18 cellular contexts compared by ENCODE assay signal in genomic region chr13:110924639-110924934, GRCh38. TPM values are rescaled to one million over a fixed set of nuclear protein-coding genes. Genes with fewer than 3 reads are reported as not detected.
A peak's percentile ranks its signal among the peaks of the same experiment; 100 is the strongest.
DNase-seq lines count a peak whose midpoint lies in the region; ATAC-seq and TF ChIP-seq lines count a peak whose summit lies in the region.
"Had no signal": no experiment of that assay in that cellular context is flagged by ENCODE, and none has a peak within 500 bp of the region (broad histone marks: within the 10 kb centered on the region; RNA-seq: fewer than 3 reads in every experiment).

No MANE protein-coding gene starts in this region.

- no peak for DNase-seq in Right ventricle myocardium inferior (ENCODE audit: missing footprints)
- no peak for DNase-seq in right atrium auricular region (ENCODE audit: low spot score)
- no peak for DNase-seq in cardiac muscle cell (ENCODE audit: low read depth in 1 of 2, low spot score in 1 of 2)
- no peak for DNase-seq in neuronal stem cell (ENCODE audit: low spot score)
- no peak for DNase-seq in suprapubic skin (ENCODE audit: low spot score in 2 of 2)
- no peak for DNase-seq in endodermal cell
- no peak for DNase-seq in uterus
- DNase-seq: 8988T, MM.1S, NCI-H1048, NCI-H1417 treated with DMSO at 0.1 percent for 48 hours, NCI-H187, NCI-H2107, NCI-H446 treated with DMSO at 0.1 percent for 48 hours, NCI-H526 treated with DMSO at 0.1 percent for 48 hours had no signal

- H3K9ac ChIP-seq in neuronal stem cell (ENCODE audit: low read depth, low read length, poor library complexity) (no peak overlapping the region), endodermal cell (ENCODE audit: extremely low read depth, low read length, poor library complexity, severe bottlenecking) (no peak overlapping the region)
- H3K9ac ChIP-seq: BLaER1 treated with 17β-estradiol and CSF1 and Interleukin-3, amounts not matched to agents 10 nM and 100 nM had no signal

- no peak overlapping the region for H2BK12ac ChIP-seq in neuronal stem cell (ENCODE audit: low read length)

- H3K27me3 ChIP-seq in right atrium auricular region (no peaks in the 10 kb centered on the region), cardiac muscle cell (no peaks in the 10 kb centered on the region), neuronal stem cell (ENCODE audit: control insufficient read depth in 3 of 3, insufficient read depth in 3 of 3, low read depth in 1 of 3, low read length in 3 of 3) (peaks cover 0 to 4% (median 0%) of the 10 kb centered on the region in 3 experiments), suprapubic skin (peaks cover 20% of the 10 kb centered on the region), endodermal cell (ENCODE audit: control insufficient read depth, insufficient read depth, low read length, poor library complexity, severe bottlenecking) (peaks cover 11% of the 10 kb centered on the region), uterus (no peaks in the 10 kb centered on the region)
- H3K27me3 ChIP-seq: BLaER1 treated with 17β-estradiol and CSF1 and Interleukin-3, amounts not matched to agents 10 nM and 100 nM had no signal

- no peak overlapping the region for H2BK15ac ChIP-seq in neuronal stem cell (ENCODE audit: low read length)

- H3K27me3 Mint-ChIP-seq in stimulated activated memory B cell treated with anti-CD40 and anti-IgM and Interleukin-4, amounts not matched to agents 10 μg/mL and 1 μg/mL and 100 μg/mL, for 72 hours = no peaks in the 10 kb centered on the region
- H3K27me3 Mint-ChIP-seq in endodermal cell (ENCODE audit: insufficient read depth) = no peaks in the 10 kb centered on the region

- TF ChIP-seq POLR2A in suprapubic skin (IDR thresholded peaks at IDR 0.05) (no peak), uterus (IDR thresholded peaks at IDR 0.05) (no peak)

- H3K23ac ChIP-seq in neuronal stem cell (ENCODE audit: low read depth, low read length, poor library complexity) = no peak overlapping the region

- H3K14ac ChIP-seq in neuronal stem cell (ENCODE audit: low read length) = no peak overlapping the region

- H2BK120ac ChIP-seq in neuronal stem cell (ENCODE audit: low read depth, low read length) = no peak overlapping the region

- no peaks in the 10 kb centered on the region for H3K36me3 Mint-ChIP-seq in stimulated activated memory B cell treated with anti-CD40 and anti-IgM and Interleukin-4, amounts not matched to agents 10 μg/mL and 1 μg/mL and 100 μg/mL, for 72 hours
- H3K36me3 Mint-ChIP-seq in endodermal cell (ENCODE audit: low read depth) = no peaks in the 10 kb centered on the region
- H3K36me3 Mint-ChIP-seq: CD4-positive, alpha-beta memory T cell had no signal

- no peak overlapping the region for H2AFZ ChIP-seq in neuronal stem cell (ENCODE audit: low read length)

- peaks cover 53% of the 10 kb centered on the region for H3K4me1 Mint-ChIP-seq in stimulated activated memory B cell treated with anti-CD40 and anti-IgM and Interleukin-4, amounts not matched to agents 10 μg/mL and 1 μg/mL and 100 μg/mL, for 72 hours
- peaks cover 6% of the 10 kb centered on the region for H3K4me1 Mint-ChIP-seq in endodermal cell

- H3K4ac ChIP-seq in neuronal stem cell (ENCODE audit: low read length) = no peak overlapping the region

- H3K4me3 ChIP-seq in right atrium auricular region (no peak overlapping the region), cardiac muscle cell (no peak overlapping the region), neuronal stem cell (ENCODE audit: low read length in 2 of 2) (no peak overlapping the region), suprapubic skin (no peak overlapping the region), endodermal cell (ENCODE audit: low read length) (no peak overlapping the region), uterus (no peak overlapping the region)
- H3K4me3 ChIP-seq: BLaER1 treated with 17β-estradiol and CSF1 and Interleukin-3, amounts not matched to agents 10 nM and 100 nM had no signal

- WGBS in neuronal stem cell (ENCODE audit: extremely low coverage in 2 of 2, insufficient read length in 2 of 2, insufficient replicate concordance in 1 of 2), 2 donors = no CpG with 5 or more reads among the region's 4 CpGs
- WGBS in suprapubic skin = 75% methylated on average over 4 of the region's 4 CpGs
- 88 to 90% methylated on average over 3 to 4 of the region's 4 CpGs for WGBS in endodermal cell (ENCODE audit: insufficient coverage in 1 of 2, insufficient read length in 1 of 2), 2 experiments

- ATAC-seq in Right ventricle myocardium inferior = peak; percentile 58
- ATAC-seq in stimulated activated memory B cell treated with anti-CD40 and anti-IgM and Interleukin-4, amounts not matched to agents 10 μg/mL and 1 μg/mL and 100 μg/mL, for 72 hours = no peak

- H3K9me3 ChIP-seq in right atrium auricular region = no peaks in the 10 kb centered on the region
- H3K9me3 ChIP-seq in cardiac muscle cell (ENCODE audit: low read depth) = no peaks in the 10 kb centered on the region
- peaks cover 0 to 3% of the 10 kb centered on the region in 2 donors for H3K9me3 ChIP-seq in neuronal stem cell (replicated peaks in 1 of 2; ENCODE audit: control insufficient read depth in 2 of 2, insufficient read depth in 1 of 2, low read depth in 1 of 2, low read length in 2 of 2)
- H3K9me3 ChIP-seq in suprapubic skin = no peaks in the 10 kb centered on the region
- H3K9me3 ChIP-seq in endodermal cell (ENCODE audit: control insufficient read depth, low read length) = no peaks in the 10 kb centered on the region
- H3K9me3 ChIP-seq in uterus = no peaks in the 10 kb centered on the region

- TF ChIP-seq CTCF in right atrium auricular region (IDR thresholded peaks at IDR 0.05) (no peak), cardiac muscle cell (IDR thresholded peaks at IDR 0.05; ENCODE audit: low read depth, low read length) (no peak), suprapubic skin (IDR thresholded peaks at IDR 0.05) (no peak), endodermal cell (conservative IDR thresholded peaks at IDR 0.05) (no peak), uterus (IDR thresholded peaks at IDR 0.05) (no peak)

- no peak overlapping the region for H3K4me2 ChIP-seq in neuronal stem cell (ENCODE audit: insufficient read depth, low read length, poor library complexity, severe bottlenecking)
- H3K4me2 ChIP-seq: BLaER1 treated with 17β-estradiol and CSF1 and Interleukin-3, amounts not matched to agents 10 nM and 100 nM had no signal

- no peak overlapping the region for H4K91ac ChIP-seq in neuronal stem cell (ENCODE audit: low read depth, low read length, poor library complexity)

- peak overlapping the region; percentile 3 for H3K18ac ChIP-seq in neuronal stem cell (ENCODE audit: low read length)

- no peak overlapping the region for H2BK5ac ChIP-seq in neuronal stem cell (ENCODE audit: low read length)

- no peak overlapping the region for H2AK5ac ChIP-seq in neuronal stem cell (ENCODE audit: low read depth, low read length)

- no peak overlapping the region for H3K4me3 Mint-ChIP-seq in stimulated activated memory B cell treated with anti-CD40 and anti-IgM and Interleukin-4, amounts not matched to agents 10 μg/mL and 1 μg/mL and 100 μg/mL, for 72 hours
- no peak overlapping the region for H3K4me3 Mint-ChIP-seq in endodermal cell
- H3K4me3 Mint-ChIP-seq: CD4-positive, alpha-beta memory T cell had no signal

- intact Hi-C loops in Right ventricle myocardium inferior (cut with DNase I) (no loop called here), uterus (cut with DNase I; ENCODE audit: low total_unique reads) (no loop called here)

- no peaks in the 10 kb centered on the region for H3K36me3 ChIP-seq in right atrium auricular region
- no peaks in the 10 kb centered on the region for H3K36me3 ChIP-seq in cardiac muscle cell
- H3K36me3 ChIP-seq in neuronal stem cell (replicated peaks in 1 of 2; ENCODE audit: control insufficient read depth in 2 of 2, insufficient read depth in 2 of 2, low read length in 2 of 2) = no peaks in the 10 kb centered on the region
- H3K36me3 ChIP-seq in suprapubic skin = no peaks in the 10 kb centered on the region
- H3K36me3 ChIP-seq in endodermal cell (ENCODE audit: control insufficient read depth, insufficient read depth, low read length) = no peaks in the 10 kb centered on the region
- no peaks in the 10 kb centered on the region for H3K36me3 ChIP-seq in uterus
- H3K36me3 ChIP-seq: BLaER1 treated with 17β-estradiol and CSF1 and Interleukin-3, amounts not matched to agents 10 nM and 100 nM had no signal

- H3K27ac Mint-ChIP-seq in stimulated activated memory B cell treated with anti-CD40 and anti-IgM and Interleukin-4, amounts not matched to agents 10 μg/mL and 1 μg/mL and 100 μg/mL, for 72 hours = peak overlapping the region; percentile 10
- H3K27ac Mint-ChIP-seq in endodermal cell = no peak overlapping the region
- H3K27ac Mint-ChIP-seq: CD4-positive, alpha-beta memory T cell had no signal

- no peaks in the 10 kb centered on the region for H3K9me3 Mint-ChIP-seq in stimulated activated memory B cell treated with anti-CD40 and anti-IgM and Interleukin-4, amounts not matched to agents 10 μg/mL and 1 μg/mL and 100 μg/mL, for 72 hours
- H3K9me3 Mint-ChIP-seq in endodermal cell = no peaks in the 10 kb centered on the region
- H3K9me3 Mint-ChIP-seq: CD4-positive, alpha-beta memory T cell had no signal

- no peak for TF ChIP-seq EP300 in suprapubic skin (IDR thresholded peaks at IDR 0.05)

- H3K27ac ChIP-seq in right atrium auricular region (peak overlapping the region in 1 of 2 donors; percentile 32), cardiac muscle cell (peak overlapping the region; percentile 82), neuronal stem cell (replicated peaks; ENCODE audit: low read length) (no peak overlapping the region), suprapubic skin (no peak overlapping the region), endodermal cell (ENCODE audit: low read depth, low read length) (no peak overlapping the region), uterus (no peak overlapping the region)
- H3K27ac ChIP-seq: BLaER1 treated with 17β-estradiol and CSF1 and Interleukin-3, amounts not matched to agents 10 nM and 100 nM had no signal

- H4K8ac ChIP-seq in neuronal stem cell (ENCODE audit: low read depth, low read length) = no peak overlapping the region

- H3K4me1 ChIP-seq in right atrium auricular region = no peaks in the 10 kb centered on the region
- peaks cover 13% of the 10 kb centered on the region for H3K4me1 ChIP-seq in cardiac muscle cell (ENCODE audit: low read depth)
- no peaks in the 10 kb centered on the region for H3K4me1 ChIP-seq in neuronal stem cell (ENCODE audit: control insufficient read depth in 2 of 2, insufficient read depth in 1 of 2, low read depth in 1 of 2, low read length in 2 of 2)
- H3K4me1 ChIP-seq in suprapubic skin = no peaks in the 10 kb centered on the region
- no peaks in the 10 kb centered on the region for H3K4me1 ChIP-seq in endodermal cell (ENCODE audit: control insufficient read depth, insufficient read depth, low read length)
- no peaks in the 10 kb centered on the region for H3K4me1 ChIP-seq in uterus

- H3K79me1 ChIP-seq in neuronal stem cell (ENCODE audit: low read depth, low read length) = no peaks in the 10 kb centered on the region

RNA-seq across cellular contexts. Expression of gene ANKRD10, which starts 9.7 kb away (rescaled TPM):
- total RNA-seq in Right ventricle myocardium inferior = 48.6 TPM
- 10 to 100 TPM; 46.2 to 47.5 TPM for total RNA-seq in right atrium auricular region
- total RNA-seq in cardiac muscle cell = 125 and 191 TPM in 2 replicates
- polyA plus RNA-seq in cardiac muscle cell = 127 and 142 TPM in 2 replicates
- polyA plus RNA-seq in neuronal stem cell (2013, experiment 1 of 2) = 91.9 TPM
- polyA plus RNA-seq in neuronal stem cell (2013, experiment 2 of 2) = 92.3 TPM
- total RNA-seq in suprapubic skin = 10 to 100 TPM; 39.5 to 94.4 (median 56.2) TPM
- total RNA-seq in endodermal cell = 100 to 1,000 TPM; 148 to 182 TPM
- 145 TPM for polyA plus RNA-seq in endodermal cell (2013, experiment 1 of 2)
- 147 TPM for polyA plus RNA-seq in endodermal cell (2013, experiment 2 of 2)
- 100 to 1,000 TPM; 128 to 268 (median 235) TPM for total RNA-seq in uterus
